ENCODE assay signal across 3 cellular contexts in genomic region chr1:14576155-14576554, GRCh38.
TF ChIP-seq lines count a peak whose summit lies in the region.

No MANE protein-coding gene starts in this region.

TF ChIP-seq in HEK293, 187 proteins besides CTCF, POLR2A, EP300 and RAD21:
- TF ChIP-seq EGR2 (tag by site-specific recombination; IDR thresholded peaks at IDR 0.05; ENCODE audit: low read depth): no peak
- peak; percentile 64; the same call in 1 of the 2 replicates for TF ChIP-seq ZBTB17 (tag by site-specific recombination; IDR thresholded peaks at IDR 0.05)
- TF ChIP-seq ZNF707 (tag by site-specific recombination; IDR thresholded peaks at IDR 0.05): no peak
- TF ChIP-seq ZNF132 (tag by site-specific recombination; IDR thresholded peaks at IDR 0.05; ENCODE audit: borderline replicate concordance): no peak
- TF ChIP-seq, protein P1, sequence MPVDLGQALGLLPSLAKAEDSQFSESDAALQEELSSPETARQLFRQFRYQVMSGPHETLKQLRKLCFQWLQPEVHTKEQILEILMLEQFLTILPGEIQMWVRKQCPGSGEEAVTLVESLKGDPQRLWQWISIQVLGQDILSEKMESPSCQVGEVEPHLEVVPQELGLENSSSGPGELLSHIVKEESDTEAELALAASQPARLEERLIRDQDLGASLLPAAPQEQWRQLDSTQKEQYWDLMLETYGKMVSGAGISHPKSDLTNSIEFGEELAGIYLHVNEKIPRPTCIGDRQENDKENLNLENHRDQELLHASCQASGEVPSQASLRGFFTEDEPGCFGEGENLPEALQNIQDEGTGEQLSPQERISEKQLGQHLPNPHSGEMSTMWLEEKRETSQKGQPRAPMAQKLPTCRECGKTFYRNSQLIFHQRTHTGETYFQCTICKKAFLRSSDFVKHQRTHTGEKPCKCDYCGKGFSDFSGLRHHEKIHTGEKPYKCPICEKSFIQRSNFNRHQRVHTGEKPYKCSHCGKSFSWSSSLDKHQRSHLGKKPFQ (tag by site-specific recombination; IDR thresholded peaks at IDR 0.05): no peak
- no peak for TF ChIP-seq PRDM10 (tag by site-specific recombination; IDR thresholded peaks at IDR 0.05)
- no peak for TF ChIP-seq ZNF341 (tag by site-specific recombination; IDR thresholded peaks at IDR 0.05; ENCODE audit: low read depth)
- no peak for TF ChIP-seq ZNF10 (tag by site-specific recombination; IDR thresholded peaks at IDR 0.05)
- TF ChIP-seq ZNF138 (tag by site-specific recombination; IDR thresholded peaks at IDR 0.05; ENCODE audit: borderline replicate concordance): no peak
- peak; percentile 86 for TF ChIP-seq ZNF366 (tag by site-specific recombination; conservative IDR thresholded peaks at IDR 0.05)
- no peak for TF ChIP-seq ZNF560 (tag by site-specific recombination; IDR thresholded peaks at IDR 0.05; ENCODE audit: borderline replicate concordance)

TF ChIP-seq in IMR-90, 13 proteins besides CTCF, POLR2A, EP300 and RAD21:
- no peak for TF ChIP-seq SMC3 (IDR thresholded peaks at IDR 0.05; ENCODE audit: low read depth, low read length)
- no peak for TF ChIP-seq BHLHE40 (IDR thresholded peaks at IDR 0.05; ENCODE audit: low read depth, low read length)
- TF ChIP-seq CHD1 (IDR thresholded peaks at IDR 0.05; ENCODE audit: low read depth, low read length): no peak
- no peak for TF ChIP-seq NFE2L2 (IDR thresholded peaks at IDR 0.05; ENCODE audit: low read depth, low read length)
- no peak for TF ChIP-seq FOS (IDR thresholded peaks at IDR 0.05; ENCODE audit: low read depth, low read length)
- TF ChIP-seq RCOR1 (IDR thresholded peaks at IDR 0.05; ENCODE audit: insufficient replicate concordance, low read length): no peak
- TF ChIP-seq MXI1 (IDR thresholded peaks at IDR 0.05; ENCODE audit: borderline replicate concordance, low read depth, low read length): no peak
- no peak for TF ChIP-seq ELK1 (IDR thresholded peaks at IDR 0.05; ENCODE audit: borderline replicate concordance, low read depth, low read length)
- no peak for TF ChIP-seq USF2 (IDR thresholded peaks at IDR 0.05; ENCODE audit: low read depth, low read length)
- TF ChIP-seq MAZ (IDR thresholded peaks at IDR 0.05; ENCODE audit: borderline replicate concordance, low read depth, low read length): no peak
- TF ChIP-seq MAFK (IDR thresholded peaks at IDR 0.05; ENCODE audit: low read depth, low read length): no peak
- no peak for TF ChIP-seq CEBPB (IDR thresholded peaks at IDR 0.05; ENCODE audit: low read depth, low read length)
- TF ChIP-seq RFX5 (IDR thresholded peaks at IDR 0.05; ENCODE audit: low read depth, low read length): no peak

TF ChIP-seq in H1, 55 proteins besides CTCF, POLR2A, EP300 and RAD21:
- TF ChIP-seq BACH1 (IDR thresholded peaks at IDR 0.05; ENCODE audit: low read length): no peak
